12 cellular contexts compared by ENCODE assay signal in the genomic region with DNA sequence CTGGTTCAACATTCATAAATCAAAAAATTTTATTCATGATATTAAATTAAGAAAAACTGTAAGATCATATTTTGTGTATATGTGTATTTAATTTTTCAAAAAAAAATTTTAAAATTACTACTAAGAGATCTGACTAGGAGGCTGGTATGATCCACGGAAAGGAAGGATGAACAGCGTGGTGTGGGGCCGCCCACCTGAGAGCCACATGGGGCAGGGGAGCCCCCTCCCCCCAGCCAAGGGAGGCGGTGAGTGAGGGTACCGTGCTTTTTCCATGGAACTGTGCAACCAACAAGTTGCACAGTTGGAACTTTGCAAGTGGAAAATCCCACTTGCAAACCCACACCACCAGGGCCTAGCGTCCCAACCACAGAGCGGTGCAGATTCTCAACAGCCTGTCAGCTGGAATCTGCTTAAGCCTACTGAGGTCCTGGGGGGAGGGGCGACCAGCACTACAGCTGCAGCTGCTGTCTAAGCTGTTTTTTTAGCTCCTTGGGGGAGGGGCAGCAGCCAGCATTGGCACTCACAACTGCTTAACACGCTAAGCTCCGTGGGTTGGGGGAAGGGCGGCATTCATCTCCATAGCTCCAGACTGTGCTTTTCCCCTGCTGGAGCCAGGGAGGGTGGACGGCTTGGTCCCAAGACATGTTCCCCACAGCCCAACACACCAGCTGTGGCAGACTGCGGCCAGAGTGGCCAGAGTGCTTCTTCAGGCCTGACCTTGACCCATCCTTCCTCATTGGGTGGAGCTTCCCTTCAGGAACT.
DNase-seq lines count a peak whose midpoint lies in the region; ATAC-seq, FAIRE-seq and TF ChIP-seq lines count a peak whose summit lies in the region.
"Had no signal": no experiment of that assay in that cellular context is flagged by ENCODE, and none has a peak within 500 bp of the region (broad histone marks: within the 10 kb centered on the region; RNA-seq: fewer than 3 reads in every experiment).

No MANE protein-coding gene starts in this region.

- H3K27ac ChIP-seq in right atrium auricular region = no peak overlapping the region
- no peak overlapping the region for H3K27ac ChIP-seq in left lung

- H3K4me1 ChIP-seq in right atrium auricular region = peaks cover 0 to 8% of the 10 kb centered on the region in 2 donors
- no peaks in the 10 kb centered on the region for H3K4me1 ChIP-seq in left lung

- in situ Hi-C loops in ACHN (cut with HindIII; ENCODE audit: low pct_ligation_motif_present, low pct_unique_long_range_greater_than_20kb, low sequenced_read_pairs) = no loop called here

- H3K27me3 ChIP-seq in right atrium auricular region = no peaks in the 10 kb centered on the region
- no peaks in the 10 kb centered on the region for H3K27me3 ChIP-seq in left lung

- TF ChIP-seq CTCF in right atrium auricular region (IDR thresholded peaks at IDR 0.05) (no peak), choroid plexus epithelial cell (conservative IDR thresholded peaks at IDR 0.05; ENCODE audit: low read depth, low read length) (no peak), left lung (IDR thresholded peaks at IDR 0.05) (no peak)

- peak; percentile 76 for DNase-seq in Right ventricle myocardium inferior (ENCODE audit: missing footprints)
- no peak for DNase-seq in right atrium auricular region (ENCODE audit: low spot score)
- peak; percentile 70 for DNase-seq in choroid plexus epithelial cell (ENCODE audit: low read depth)
- peak in 1 of 2 donors; percentile 55 for DNase-seq in left lung
- DNase-seq in urothelium cell line (ENCODE audit: low spot score) = no peak
- no peak for DNase-seq in ACHN
- no peak for DNase-seq in cerebellum (ENCODE audit: low spot score)
- DNase-seq in NCI-H1436 (lab: John Stamatoyannopoulos, UW) = no peak
- DNase-seq: activated CD4-positive, alpha-beta T cell treated with anti-CD3 and anti-CD28 coated beads for 48 hours; activated naive CD8-positive, alpha-beta T cell treated with anti-CD3 and anti-CD28 coated beads, Interleukin-2, amount 10 ng/mL, durations not matched to agents 7 days and 5 days; NCI-H146; stimulated activated naive CD4-positive, alpha-beta T cell had no signal

- ATAC-seq in Right ventricle myocardium inferior = peak; percentile 63
- peak; percentile 54 for ATAC-seq in left lung

- H3K4me3 ChIP-seq in right atrium auricular region = no peak overlapping the region
- H3K4me3 ChIP-seq in choroid plexus epithelial cell (ENCODE audit: low read depth, low read length) = no peak overlapping the region
- H3K4me3 ChIP-seq in left lung = no peak overlapping the region

- H3K9me3 ChIP-seq in right atrium auricular region = no peaks in the 10 kb centered on the region
- H3K9me3 ChIP-seq in left lung = no peaks in the 10 kb centered on the region

- H3K36me3 ChIP-seq in right atrium auricular region = no peaks in the 10 kb centered on the region
- no peaks in the 10 kb centered on the region for H3K36me3 ChIP-seq in left lung

- intact Hi-C loops in Right ventricle myocardium inferior (cut with DNase I) = no loop called here
- intact Hi-C loops in left lung (cut with DNase I) = no loop called here

- peak; percentile 70 for FAIRE-seq in urothelium cell line (lab: Jason Lieb, UNC)

Comparison
In these comparisons a context has a peak if more than half of its experiments do, and no peak if none do; other contexts are left out.
1. DNase-seq: peak in Right ventricle myocardium inferior (single experiment) and choroid plexus epithelial cell (single experiment); none in right atrium auricular region (single experiment), urothelium cell line (single experiment), ACHN (single experiment), cerebellum (single experiment) and NCI-H1436 (single experiment).